8 cellular contexts compared by ENCODE assay signal in the genomic region with DNA sequence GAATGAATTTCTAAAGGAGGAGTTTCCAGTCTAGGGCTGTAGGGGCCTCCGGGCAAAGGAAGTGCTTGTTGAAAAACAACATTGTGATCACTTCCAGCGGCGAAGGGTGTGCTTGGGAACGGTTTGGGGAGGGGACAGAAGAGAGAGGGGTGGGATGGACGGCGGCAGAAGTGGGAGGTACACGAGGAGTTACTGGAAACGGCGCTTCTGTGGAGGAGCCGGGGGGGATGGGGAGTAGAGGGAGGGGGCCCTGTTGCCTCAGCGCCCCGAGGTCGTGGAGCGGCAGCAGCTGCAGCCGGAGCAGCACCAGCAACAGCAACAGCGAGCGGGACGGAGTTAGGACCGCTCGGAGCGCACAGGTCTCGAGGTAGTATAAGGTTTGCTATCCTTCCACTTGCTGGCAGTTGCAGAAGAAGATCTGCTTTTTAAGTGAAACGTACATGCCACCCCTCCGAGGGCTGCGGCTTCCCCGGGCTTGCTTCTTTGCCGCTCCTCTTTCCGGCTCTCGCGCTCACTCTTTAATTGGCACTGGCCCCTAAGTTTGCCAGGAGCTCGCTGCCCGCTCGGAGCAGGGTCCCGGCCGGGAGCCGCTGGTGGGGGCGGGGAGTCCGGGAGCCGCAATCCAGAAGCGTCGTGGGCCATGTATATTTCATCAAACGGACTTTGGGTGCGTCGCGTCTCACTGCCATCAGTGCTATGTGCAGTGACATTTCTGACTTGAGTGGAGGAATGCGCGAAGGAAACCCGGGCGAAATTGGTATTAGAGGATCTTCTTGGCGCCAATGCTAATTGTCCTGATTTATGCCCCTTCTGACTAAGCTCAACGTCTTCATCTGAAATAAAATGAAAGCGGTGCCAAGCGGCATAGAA. TPM values are rescaled to one million over a fixed set of nuclear protein-coding genes. Genes with fewer than 3 reads are reported as not detected.
DNase-seq lines count a peak whose midpoint lies in the region; ATAC-seq and TF ChIP-seq lines count a peak whose summit lies in the region.

No MANE protein-coding gene starts in this region.

- WGBS in hepatocyte (ENCODE audit: low lambda C conversion rate, missing lambda C conversion rate): under 1% methylated on average over 44 of the region's 53 CpGs

- H3K9me2 ChIP-seq in hepatocyte (replicated peaks; ENCODE audit: insufficient read depth): no peaks in the 10 kb centered on the region

- ATAC-seq in GM18502 (IDR thresholded peaks at IDR 0.05; ENCODE audit: poor library complexity, unreplicated experiment) (peak; percentile 38), HG03175 (IDR thresholded peaks at IDR 0.05; ENCODE audit: unreplicated experiment) (no peak)

- no peaks in the 10 kb centered on the region for H3K79me2 ChIP-seq in hepatocyte

- TF ChIP-seq CTCF in AG09309 (IDR thresholded peaks at IDR 0.05; ENCODE audit: control insufficient read depth, insufficient read depth, low read depth, low read length, missing control alignments): no peak
- TF ChIP-seq CTCF in hepatocyte (IDR thresholded peaks at IDR 0.05; ENCODE audit: poor library complexity): no peak

- H3K27me3 ChIP-seq in MG63 (peaks cover 2% of the 10 kb centered on the region; the same call in 1 of the 2 replicates), hepatocyte (peaks cover 56% of the 10 kb centered on the region), rectal smooth muscle tissue (ENCODE audit: control insufficient read depth, insufficient read depth, low read length) (no peaks in the 10 kb centered on the region)

- H3K9me3 ChIP-seq in MG63: no peaks in the 10 kb centered on the region
- H3K9me3 ChIP-seq in hepatocyte (ENCODE audit: low read depth): no peaks in the 10 kb centered on the region

- no peak overlapping the region for H3K9ac ChIP-seq in rectal smooth muscle tissue (ENCODE audit: low read length)

- H3K4me1 ChIP-seq in hepatocyte (ENCODE audit: insufficient read depth) (no peaks in the 10 kb centered on the region), rectal smooth muscle tissue (ENCODE audit: control insufficient read depth, insufficient read depth, low read length) (no peaks in the 10 kb centered on the region)

- H3K27ac ChIP-seq in hepatocyte (no peak overlapping the region), rectal smooth muscle tissue (ENCODE audit: low read depth, low read length) (no peak overlapping the region)

- peak overlapping the region; percentile 80 for H3K4me3 ChIP-seq in AG09309 (ENCODE audit: control insufficient read depth, low read depth, low read length)
- H3K4me3 ChIP-seq in MG63: peak overlapping the region; percentile 51
- peak overlapping the region; percentile 46 for H3K4me3 ChIP-seq in hepatocyte
- H3K4me3 ChIP-seq in rectal smooth muscle tissue (ENCODE audit: low read length): peak overlapping the region; percentile 58

- no peaks in the 10 kb centered on the region for H3K36me3 ChIP-seq in MG63
- no peaks in the 10 kb centered on the region for H3K36me3 ChIP-seq in hepatocyte (replicated peaks; ENCODE audit: insufficient read depth, low read depth)
- H3K36me3 ChIP-seq in rectal smooth muscle tissue (ENCODE audit: control insufficient read depth, insufficient read depth, low read length): no peaks in the 10 kb centered on the region

- DNase-seq in AG09309 (ENCODE audit: low read depth): peak; percentile 35
- DNase-seq in MG63: peak; percentile 49
- DNase-seq in amniotic stem cell (lab: John Stamatoyannopoulos, UW): peak; percentile 75
- peak; percentile 68 for DNase-seq in hepatocyte (ENCODE audit: low spot score)
- DNase-seq in NCI-H2196 (lab: John Stamatoyannopoulos, UW; ENCODE audit: unreplicated experiment): no peak

- H2AFZ ChIP-seq in hepatocyte: peak overlapping the region; percentile 76

- H3K4me2 ChIP-seq in hepatocyte: peak overlapping the region; percentile 99

- H4K20me1 ChIP-seq in hepatocyte (ENCODE audit: insufficient read depth, poor library complexity, severe bottlenecking): no peaks in the 10 kb centered on the region

RNA-seq across cellular contexts. Expression of gene NTNG1, which starts 0.8 kb away (rescaled TPM):
- 0.13 TPM in 1 of 2 replicates, not detected in the other for total RNA-seq in MG63 (2014; rRNA removed; shearing (Covaris generic); ENCODE audit: low replicate concordance)
- 3.5 and 3.9 TPM in 2 replicates for total RNA-seq in hepatocyte
- polyA plus RNA-seq in hepatocyte: 1.4 and 1.7 TPM in 2 replicates
